8 cellular contexts compared by ENCODE assay signal in the genomic region with DNA sequence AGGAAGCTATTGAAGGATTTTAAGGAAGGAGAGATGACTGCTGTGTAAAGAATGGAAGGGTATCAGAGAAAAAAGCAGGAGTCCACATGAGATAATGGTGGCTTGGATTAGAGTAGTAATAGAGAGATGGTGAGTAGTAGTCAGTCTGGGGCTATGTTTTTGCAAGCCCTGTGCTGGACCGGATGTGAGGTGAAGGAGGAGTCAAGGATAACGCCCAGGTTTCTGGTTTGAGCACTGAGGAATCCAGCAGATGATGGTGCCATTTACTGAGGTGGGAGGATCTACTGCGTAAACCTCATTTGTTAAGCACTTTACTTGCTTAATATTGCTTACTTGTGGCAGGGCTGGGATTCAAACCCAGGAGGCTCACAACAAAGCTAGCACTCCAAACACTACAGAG. TPM values are rescaled to one million over a fixed set of nuclear protein-coding genes. Genes with fewer than 3 reads are reported as not detected.
DNase-seq lines count a peak whose midpoint lies in the region; ATAC-seq and TF ChIP-seq lines count a peak whose summit lies in the region.

No MANE protein-coding gene starts in this region.

- H2BK15ac ChIP-seq in neuronal stem cell (ENCODE audit: low read length): no peak overlapping the region

- intact Hi-C loops in CD4-positive, alpha-beta T cell (cut with DNase I, micrococcal nuclease): loop anchor here in 1 of 2 experiments (5.0 to 10.0 kb wide), 3 partner anchors 355 to 1615 kb away; a partner anchor contains a TSS
- intact Hi-C loops in dorsolateral prefrontal cortex (cut with DNase I): loop anchor here in 1 of 2 donors (5.0 kb wide), 1 partner anchor 362 kb away; no protein-coding TSS in a partner anchor

- H4K91ac ChIP-seq in neuronal stem cell (ENCODE audit: low read depth, low read length, poor library complexity): no peak overlapping the region

- peak overlapping the region; percentile 91 for H3K4me3 Mint-ChIP-seq in CD4-positive, alpha-beta T cell
- peak overlapping the region; percentile 96 for H3K4me3 Mint-ChIP-seq in neural crest cell

- no peak overlapping the region for H3K23ac ChIP-seq in neuronal stem cell (ENCODE audit: low read depth, low read length, poor library complexity)

- H2BK12ac ChIP-seq in neuronal stem cell (ENCODE audit: low read length): no peak overlapping the region

- no peak for DNase-seq in CD4-positive, alpha-beta T cell
- DNase-seq in NB4 (ENCODE audit: low read depth) (no peak), dorsolateral prefrontal cortex (no peak), neural crest cell (ENCODE audit: low read depth, low spot score) (no peak), neuronal stem cell (ENCODE audit: low spot score) (no peak)
- no peak for DNase-seq in stimulated activated naive CD4-positive, alpha-beta T cell (lab: John Stamatoyannopoulos, UW)

- H3K27ac Mint-ChIP-seq in CD4-positive, alpha-beta T cell: peak overlapping the region; percentile 95
- H3K27ac Mint-ChIP-seq in neural crest cell (ENCODE audit: unreplicated experiment): peak overlapping the region; percentile 99

- no peak overlapping the region for H3K18ac ChIP-seq in neuronal stem cell (ENCODE audit: low read length)

- no peak overlapping the region for H2AFZ ChIP-seq in neuronal stem cell (ENCODE audit: low read length)

- H3K27me3 Mint-ChIP-seq in CD4-positive, alpha-beta T cell: no peaks in the 10 kb centered on the region
- no peaks in the 10 kb centered on the region for H3K27me3 Mint-ChIP-seq in neural crest cell (ENCODE audit: low read depth)

- no peak overlapping the region for H2BK5ac ChIP-seq in neuronal stem cell (ENCODE audit: low read length)

- no CpG with 5 or more reads among the region's 3 CpGs for WGBS in neuronal stem cell (ENCODE audit: extremely low coverage in 2 of 2, insufficient read length in 2 of 2, insufficient replicate concordance in 1 of 2), 2 donors

- H3K4me1 Mint-ChIP-seq in CD4-positive, alpha-beta T cell (ENCODE audit: low read depth): peaks cover 38% of the 10 kb centered on the region
- H3K4me1 Mint-ChIP-seq in neural crest cell: peaks cover 47% of the 10 kb centered on the region

- H3K4me3 ChIP-seq in NB4 (ENCODE audit: low read depth, low read length) (peak overlapping the region; percentile 100), dorsolateral prefrontal cortex (peak overlapping the region in 56 of 59 donors; percentile 69 to 100 (median 97)), neuronal stem cell (ENCODE audit: low read length in 2 of 2) (peak overlapping the region in 1 of 2 donors; percentile 63)

- no peak for TF ChIP-seq POLR2A in NB4 (IDR thresholded peaks at IDR 0.05; ENCODE audit: extremely low read depth, insufficient read length)

- H2BK120ac ChIP-seq in neuronal stem cell (ENCODE audit: low read depth, low read length): no peak overlapping the region

- H3K14ac ChIP-seq in neuronal stem cell (ENCODE audit: low read length): no peak overlapping the region

- peaks cover 3 to 25% of the 10 kb centered on the region in 2 donors for H3K36me3 ChIP-seq in neuronal stem cell (replicated peaks in 1 of 2; ENCODE audit: control insufficient read depth in 2 of 2, insufficient read depth in 2 of 2, low read length in 2 of 2)

- peaks cover 32% of the 10 kb centered on the region for H3K36me3 Mint-ChIP-seq in CD4-positive, alpha-beta T cell (ENCODE audit: low read depth)
- H3K36me3 Mint-ChIP-seq in neural crest cell (ENCODE audit: low read depth): peaks cover 6% of the 10 kb centered on the region

- H3K9ac ChIP-seq in neuronal stem cell (ENCODE audit: low read depth, low read length, poor library complexity): no peak overlapping the region

- H3K27me3 ChIP-seq in CD4-positive, alpha-beta T cell (ENCODE audit: control insufficient read depth, insufficient read depth, low read length): no peaks in the 10 kb centered on the region
- H3K27me3 ChIP-seq in dorsolateral prefrontal cortex (no peaks in the 10 kb centered on the region), neuronal stem cell (ENCODE audit: control insufficient read depth in 3 of 3, insufficient read depth in 3 of 3, low read depth in 1 of 3, low read length in 3 of 3) (no peaks in the 10 kb centered on the region)

- CTCF ChIA-PET in CD4-positive, alpha-beta T cell (lab: Charles Lee): interaction anchor here (3.1 kb wide), 1 partner anchor 8 kb away, joined by 14 read pairs; no protein-coding TSS in a partner anchor

- no peak for TF ChIP-seq CTCF in CD4-positive, alpha-beta T cell (IDR thresholded peaks at IDR 0.05)
- TF ChIP-seq CTCF in NB4 (IDR thresholded peaks at IDR 0.05; ENCODE audit: low read depth, low read length): no peak
- TF ChIP-seq CTCF in dorsolateral prefrontal cortex (IDR thresholded peaks at IDR 0.05 in 54 of 56, conservative IDR thresholded peaks at IDR 0.05 in 2 of 56; ENCODE audit: low read depth in 1 of 56, partially characterized antibody in 56 of 56): no peak
- no peak for TF ChIP-seq CTCF in neural crest cell (conservative IDR thresholded peaks at IDR 0.05)

- H3K4me2 ChIP-seq in neuronal stem cell (ENCODE audit: insufficient read depth, low read length, poor library complexity, severe bottlenecking): no peak overlapping the region

- no peaks in the 10 kb centered on the region for H3K9me3 ChIP-seq in CD4-positive, alpha-beta T cell (ENCODE audit: control insufficient read depth, low read length)
- H3K9me3 ChIP-seq in neuronal stem cell (replicated peaks in 1 of 2; ENCODE audit: control insufficient read depth in 2 of 2, insufficient read depth in 1 of 2, low read depth in 1 of 2, low read length in 2 of 2): no peaks in the 10 kb centered on the region

- H4K8ac ChIP-seq in neuronal stem cell (ENCODE audit: low read depth, low read length): no peak overlapping the region

- H3K9me3 Mint-ChIP-seq in CD4-positive, alpha-beta T cell: no peaks in the 10 kb centered on the region
- no peaks in the 10 kb centered on the region for H3K9me3 Mint-ChIP-seq in neural crest cell

- H3K27ac ChIP-seq in CD4-positive, alpha-beta T cell (ENCODE audit: low read depth, low read length): peak overlapping the region; percentile 72
- peak overlapping the region in 31 of 59 donors; percentile 15 to 96 (median 91) for H3K27ac ChIP-seq in dorsolateral prefrontal cortex
- H3K27ac ChIP-seq in neuronal stem cell (replicated peaks; ENCODE audit: low read length): no peak overlapping the region

- no peak for ATAC-seq in CD4-positive, alpha-beta T cell (ENCODE audit: poor library complexity)
- ATAC-seq in GM21717 (IDR thresholded peaks at IDR 0.05; ENCODE audit: unreplicated experiment) (no peak), GM19395 (IDR thresholded peaks at IDR 0.05; ENCODE audit: unreplicated experiment) (no peak)

- peaks cover 5 to 6% of the 10 kb centered on the region in 2 donors for H3K4me1 ChIP-seq in neuronal stem cell (ENCODE audit: control insufficient read depth in 2 of 2, insufficient read depth in 1 of 2, low read depth in 1 of 2, low read length in 2 of 2)

- no peaks in the 10 kb centered on the region for H3K79me1 ChIP-seq in neuronal stem cell (ENCODE audit: low read depth, low read length)

- H2AK5ac ChIP-seq in neuronal stem cell (ENCODE audit: low read depth, low read length): no peak overlapping the region

- POLR2A ChIA-PET in CD4-positive, alpha-beta T cell (lab: Charles Lee): interaction anchor here (1.5 to 2.6 kb wide), 2 partner anchors 35 to 39 kb away, joined by 4 to 22 read pairs; a partner anchor contains a TSS

- no peak overlapping the region for H3K4ac ChIP-seq in neuronal stem cell (ENCODE audit: low read length)

RNA-seq across cellular contexts. Expression of a gene that starts 1.1 kb away (rescaled TPM):
- 1 to 10 TPM; 1.0 to 1.4 TPM for total RNA-seq in CD4-positive, alpha-beta T cell
- total RNA-seq in dorsolateral prefrontal cortex (10 to 100 TPM in 1 of 120 experiments, 1 to 10 TPM in 119; 2.6 to 13.1 (median 5.5) TPM), neural crest cell (5.1 and 5.9 TPM in 2 replicates)
- polyA plus RNA-seq in neuronal stem cell (2013, experiment 1 of 2): 4.2 TPM
- polyA plus RNA-seq in neuronal stem cell (2013, experiment 2 of 2): 3.6 TPM

RNA-seq across cellular contexts. Expression of a gene that starts 1.2 kb away (rescaled TPM):
- 10 to 100 TPM; 27.4 to 29.3 TPM for total RNA-seq in CD4-positive, alpha-beta T cell
- total RNA-seq in dorsolateral prefrontal cortex (10 to 100 TPM; 21.8 to 41.5 (median 30.5) TPM), neural crest cell (40.4 and 44.4 TPM in 2 replicates)
- 17.8 TPM for polyA plus RNA-seq in neuronal stem cell (2013, experiment 1 of 2)
- 17.2 TPM for polyA plus RNA-seq in neuronal stem cell (2013, experiment 2 of 2)

RNA-seq across cellular contexts. Expression of a gene that starts 38.8 kb away (rescaled TPM):
- total RNA-seq in CD4-positive, alpha-beta T cell: 1 to 10 TPM; 2.8 to 4.2 TPM
- total RNA-seq in dorsolateral prefrontal cortex: 10 to 100 TPM in 16 of 120 experiments, 1 to 10 TPM in 104; 2.4 to 17.4 (median 6.9) TPM
- 14.2 and 14.3 TPM in 2 replicates for total RNA-seq in neural crest cell
- 6.6 TPM for polyA plus RNA-seq in neuronal stem cell (2013, experiment 1 of 2)
- 6.5 TPM for polyA plus RNA-seq in neuronal stem cell (2013, experiment 2 of 2)

RNA-seq across cellular contexts. Expression of a gene that starts 54.8 kb away (rescaled TPM):
- not detected for total RNA-seq in CD4-positive, alpha-beta T cell
- under 1 TPM in 9 of 120 experiments, not detected in 111; 0.06 to 0.26 (median 0.15) TPM for total RNA-seq in dorsolateral prefrontal cortex
- not detected in 2 replicates for total RNA-seq in neural crest cell
- not detected for polyA plus RNA-seq in neuronal stem cell (2013, experiment 1 of 2)
- not detected for polyA plus RNA-seq in neuronal stem cell (2013, experiment 2 of 2)
